8 cellular contexts compared by ENCODE assay signal in genomic region chr3:196274585-196274984, GRCh38. TPM values are rescaled to one million over a fixed set of nuclear protein-coding genes. Genes with fewer than 3 reads are reported as not detected.
DNase-seq lines count a peak whose midpoint lies in the region; ATAC-seq and TF ChIP-seq lines count a peak whose summit lies in the region.

No MANE protein-coding gene starts in this region.

- H3K9me3 Mint-ChIP-seq in chondrocyte (ENCODE audit: low read depth) = no peaks in the 10 kb centered on the region

- H3K9me3 ChIP-seq in T-helper 17 cell (ENCODE audit: control insufficient read depth, low read length, poor library complexity, severe bottlenecking) = no peaks in the 10 kb centered on the region

- H3K27me3 Mint-ChIP-seq in T-helper 17 cell = no peaks in the 10 kb centered on the region
- no peaks in the 10 kb centered on the region for H3K27me3 Mint-ChIP-seq in chondrocyte (ENCODE audit: low read depth)

- H3K36me3 Mint-ChIP-seq in T-helper 17 cell (ENCODE audit: low read depth) (peaks cover 6% of the 10 kb centered on the region), chondrocyte (ENCODE audit: low read depth) (peaks cover 5% of the 10 kb centered on the region)

- H3K27ac Mint-ChIP-seq in T-helper 17 cell (peak overlapping the region; percentile 94), chondrocyte (ENCODE audit: unreplicated experiment) (peak overlapping the region; percentile 28)

- in situ Hi-C loops in G401 (cut with HindIII; ENCODE audit: low sequenced_read_pairs) = no loop called here

- ATAC-seq in GM18520 (IDR thresholded peaks at IDR 0.05; ENCODE audit: unreplicated experiment) (peak; percentile 78), HG02970 (IDR thresholded peaks at IDR 0.05; ENCODE audit: low FRiP score, unreplicated experiment) (peak; percentile 60), T-helper 17 cell (peak; percentile 93)

- H3K4me3 Mint-ChIP-seq in T-helper 17 cell (peak overlapping the region; percentile 84), chondrocyte (ENCODE audit: unreplicated experiment) (no peak overlapping the region)

- no peak for TF ChIP-seq CTCF in chondrocyte (IDR thresholded peaks at IDR 0.05)

- DNase-seq in T-helper 17 cell (peak in 2 of 3 donors; percentile 27 to 33), chondrocyte (ENCODE audit: low spot score) (no peak), UCSD-AML1 (lab: John Stamatoyannopoulos, UW; ENCODE audit: unreplicated experiment) (no peak), G401 (ENCODE audit: low spot score) (no peak), cerebellum (ENCODE audit: low spot score) (no peak)
- peak; percentile 68 for DNase-seq in stimulated activated CD8-positive, alpha-beta memory T cell treated with anti-CD3 and anti-CD28 coated beads, Interleukin-4, amount 100 ng/mL, for 48 hours

- H3K4me1 Mint-ChIP-seq in T-helper 17 cell (peaks cover 30% of the 10 kb centered on the region), chondrocyte (ENCODE audit: low read depth) (peaks cover 34% of the 10 kb centered on the region)

RNA-seq across cellular contexts. Expression of gene PCYT1A, which starts 12.9 kb away (rescaled TPM):
- total RNA-seq in T-helper 17 cell (10 to 100 TPM; 78.1 to 82.0 TPM), chondrocyte (74.4 to 84.1 TPM (median 75.7 TPM) in 3 replicates), cerebellum (36.6 TPM)
- 41.4 and 47.9 TPM in 2 replicates for total RNA-seq in G401 (2014; rRNA removed; shearing (Covaris generic))

RNA-seq across cellular contexts. Expression of gene DYNLT2B, which starts 43.5 kb away (rescaled TPM):
- total RNA-seq in T-helper 17 cell = 1 to 10 TPM; 4.8 to 6.8 TPM
- total RNA-seq in chondrocyte = 10.6 to 19.5 TPM (median 12.1 TPM) in 3 replicates
- 6.6 and 8.8 TPM in 2 replicates for total RNA-seq in G401 (2014; rRNA removed; shearing (Covaris generic))
- total RNA-seq in cerebellum = 31.5 TPM

RNA-seq across cellular contexts. Expression of gene SLC51A, which starts 58.3 kb away (rescaled TPM):
- not detected for total RNA-seq in T-helper 17 cell
- not detected in 3 replicates for total RNA-seq in chondrocyte
- not detected in 2 replicates for total RNA-seq in G401 (2014; rRNA removed; shearing (Covaris generic))
- total RNA-seq in cerebellum = not detected

Comparison
In these comparisons a context has a peak if more than half of its experiments do, and no peak if none do; other contexts are left out.
1. DNase-seq: peak in T-helper 17 cell (2 of 3) and stimulated activated CD8-positive, alpha-beta memory T cell treated with anti-CD3 and anti-CD28 coated beads, Interleukin-4, amount 100 ng/mL, for 48 hours (single experiment); none in chondrocyte (single experiment), UCSD-AML1 (single experiment), G401 (single experiment) and cerebellum (single experiment).
2. Peak in every context shown above with its lines, with median percentiles within 50 percentile points of each other: ATAC-seq.